ENCODE assay signal across 1 cellular context in the genomic region with DNA sequence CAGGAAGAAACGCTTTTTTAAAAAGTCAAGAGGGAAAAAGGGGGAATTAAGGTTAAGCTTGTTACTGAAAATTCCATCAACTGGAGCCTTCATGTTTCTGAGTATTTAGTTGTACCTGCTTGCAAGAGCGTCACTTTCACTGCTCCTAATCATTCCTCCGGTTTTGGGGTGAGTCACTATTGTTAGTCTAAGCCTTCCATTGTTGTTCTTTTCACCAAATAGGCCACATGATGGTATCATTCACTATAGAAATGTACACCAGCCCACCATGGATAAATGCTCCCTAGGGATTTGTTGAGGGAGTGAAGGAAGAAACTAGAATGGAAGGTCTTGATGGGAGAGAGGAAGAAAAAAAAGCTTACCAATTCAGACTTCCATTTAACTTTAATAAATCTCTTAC.
TF ChIP-seq lines count a peak whose summit lies in the region.

No MANE protein-coding gene starts in this region.

TF ChIP-seq in endothelial cell of umbilical vein, 7 proteins besides CTCF, POLR2A, EP300 and RAD21:
- no peak for TF ChIP-seq GATA2 (IDR thresholded peaks at IDR 0.05; ENCODE audit: insufficient read depth, insufficient read length, low read depth, low read length)
- TF ChIP-seq FOS (IDR thresholded peaks at IDR 0.05; ENCODE audit: borderline replicate concordance, insufficient read depth, low read length) = peak; percentile 52
- TF ChIP-seq POLR2AphosphoS5 (IDR thresholded peaks at IDR 0.05; ENCODE audit: insufficient read depth, low read depth, low read length) = no peak
